9 cellular contexts compared by ENCODE assay signal in the genomic region with DNA sequence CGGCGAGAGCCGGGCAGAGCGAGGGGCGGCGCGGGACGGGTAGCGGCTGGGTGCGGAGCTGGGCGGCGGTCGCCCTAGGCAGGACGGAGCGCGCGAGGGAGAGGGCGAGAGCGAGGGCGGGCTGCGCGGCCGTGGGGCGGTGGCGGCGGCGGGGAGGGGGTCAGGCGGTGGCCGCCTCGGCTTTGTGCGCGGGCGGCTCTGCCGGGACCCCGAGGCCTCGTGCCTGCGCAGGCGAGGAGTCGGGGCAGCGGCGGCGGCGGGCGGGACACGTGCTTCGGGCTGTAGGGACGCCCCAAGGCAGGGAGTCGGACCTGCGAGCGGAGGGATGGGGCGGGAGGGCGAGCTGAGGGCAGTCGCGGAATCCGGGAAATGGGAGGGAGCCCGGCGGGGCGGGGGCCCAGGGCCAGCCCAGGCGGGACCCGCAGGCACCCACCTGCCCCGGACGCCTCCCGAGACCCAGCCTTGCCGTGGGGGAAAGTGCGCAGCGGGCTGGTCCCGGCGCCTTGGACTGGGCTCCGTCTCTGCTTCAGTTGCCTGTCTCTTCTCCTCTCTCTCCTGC. TPM values are rescaled to one million over a fixed set of nuclear protein-coding genes. Genes with fewer than 3 reads are reported as not detected.
DNase-seq lines count a peak whose midpoint lies in the region; ATAC-seq and TF ChIP-seq lines count a peak whose summit lies in the region.
"Had no signal": no experiment of that assay in that cellular context is flagged by ENCODE, and none has a peak within 500 bp of the region (broad histone marks: within the 10 kb centered on the region; RNA-seq: fewer than 3 reads in every experiment).

No MANE protein-coding gene starts in this region.

- H3K4me1 ChIP-seq in iPS-20b (ENCODE audit: insufficient read depth, low read length), result no peaks in the 10 kb centered on the region; the same call in 1 of the 2 replicates

- no peak overlapping the region for H3K27ac ChIP-seq in iPS-20b (ENCODE audit: low read length)
- H3K27ac ChIP-seq in skin epidermis, result peak overlapping the region in 9 of 21 experiments; percentile 3 to 70 (median 41)

- H3K4me3 ChIP-seq in BJ (ENCODE audit: low read depth, low read length) (peak overlapping the region; percentile 41), astrocyte of the cerebellum (ENCODE audit: low read depth, low read length) (peak overlapping the region; percentile 58), iPS-20b (ENCODE audit: low read length) (peak overlapping the region; percentile 82), skin epidermis (peak overlapping the region; percentile 14 to 47 (median 40))

- no peak for TF ChIP-seq CTCF in BJ (IDR thresholded peaks at IDR 0.05; ENCODE audit: insufficient read depth, low read depth, low read length)
- no peak for TF ChIP-seq CTCF in astrocyte of the cerebellum (IDR thresholded peaks at IDR 0.05; ENCODE audit: low read depth, low read length, missing control alignments)

- in situ Hi-C loops in astrocyte of the cerebellum (cut with HindIII; ENCODE audit: low sequenced_read_pairs), result no loop called here

- H3K27me3 ChIP-seq in BJ (ENCODE audit: control insufficient read depth, insufficient read depth, low read length) (peaks cover 23% of the 10 kb centered on the region), iPS-20b (ENCODE audit: insufficient read depth, low read length) (peaks cover 60% of the 10 kb centered on the region)

- no peak for DNase-seq in BJ (ENCODE audit: low read depth)
- no peak for DNase-seq in astrocyte of the cerebellum (ENCODE audit: low read depth)
- DNase-seq in stimulated activated naive CD4-positive, alpha-beta T cell treated with Interleukin-2 at 50 U/mL for 16 hours (lab: John Stamatoyannopoulos, UW), result no peak
- DNase-seq in NCI-H1092 treated with DMSO at 0.1 percent for 48 hours (lab: John Stamatoyannopoulos, UW), result no peak

- ATAC-seq in HG03442 (IDR thresholded peaks at IDR 0.05; ENCODE audit: unreplicated experiment) (peak; percentile 24), GM19463 (IDR thresholded peaks at IDR 0.05; ENCODE audit: unreplicated experiment) (no peak)
- ATAC-seq: HCT116 had no signal

- H3K36me3 ChIP-seq in BJ (ENCODE audit: control insufficient read depth, insufficient read depth, low read length) (no peaks in the 10 kb centered on the region), iPS-20b (ENCODE audit: insufficient read depth, low read depth, low read length) (no peaks in the 10 kb centered on the region)

- peak overlapping the region; percentile 60; the same call in 1 of the 2 replicates for H3K9ac ChIP-seq in iPS-20b (ENCODE audit: low read depth, low read length)

- POLR2A ChIA-PET in BJ (lab: Charles Lee), result no interaction called here

- no peaks in the 10 kb centered on the region for H3K9me3 ChIP-seq in iPS-20b (ENCODE audit: insufficient read depth, low read depth, low read length)

- CTCF ChIA-PET in BJ (lab: Yijun Ruan, JAX), result no interaction called here

RNA-seq across cellular contexts. Expression of gene BMPR1B, which starts 0.5 kb away (rescaled TPM):
- polyA plus RNA-seq in BJ (2011; rRNA removed), result 0.07 and 0.16 TPM in 2 replicates
- 0.31 TPM in 1 of 2 replicates, not detected in the other for polyA minus RNA-seq in BJ (2011; rRNA and poly(A)+ RNA removed)
